In genomic region chr4:119300388-119301131, GRCh38 we compare ENCODE assay signal across 8 cellular contexts. TPM values are rescaled to one million over a fixed set of nuclear protein-coding genes. Genes with fewer than 3 reads are reported as not detected.
DNase-seq lines count a peak whose midpoint lies in the region; ATAC-seq, FAIRE-seq and TF ChIP-seq lines count a peak whose summit lies in the region.

No MANE protein-coding gene starts in this region.

- H3K4me3 ChIP-seq in MG63 (peak overlapping the region; percentile 68), pancreas (peak overlapping the region; percentile 38 to 76 (median 74)), transverse colon (peak overlapping the region; percentile 39 to 85 (median 62))

- intact Hi-C loops in pancreas (cut with DNase I) = no loop called here
- intact Hi-C loops in transverse colon (cut with DNase I; ENCODE audit: low total_unique reads) = no loop called here

- no peaks in the 10 kb centered on the region for H3K9me3 ChIP-seq in ES-I3 (ENCODE audit: control insufficient read depth, insufficient read depth, low read length)
- H3K9me3 ChIP-seq in MG63 = no peaks in the 10 kb centered on the region
- H3K9me3 ChIP-seq in pancreas = no peaks in the 10 kb centered on the region
- H3K9me3 ChIP-seq in transverse colon = no peaks in the 10 kb centered on the region

- H3K9ac ChIP-seq in ES-I3 (ENCODE audit: low read depth, low read length) = peak overlapping the region; percentile 85

- no peaks in the 10 kb centered on the region for H3K36me3 ChIP-seq in ES-I3 (ENCODE audit: insufficient read depth, low read length)
- H3K36me3 ChIP-seq in MG63 = peaks cover 24% of the 10 kb centered on the region
- no peaks in the 10 kb centered on the region for H3K36me3 ChIP-seq in pancreas
- H3K36me3 ChIP-seq in transverse colon = peaks cover 0 to 8% (median 0%) of the 10 kb centered on the region in 4 donors

- 0 to 1% methylated on average over 49 of the region's 49 CpGs for WGBS in pancreas, 2 donors
- 1% methylated on average over 49 of the region's 49 CpGs; no CpG with 5 or more reads in 1 of the 2 donors for WGBS in transverse colon (ENCODE audit: low coverage in 1 of 2), 2 donors

- peak; percentile 7 for TF ChIP-seq EP300 in transverse colon (IDR thresholded peaks at IDR 0.05; ENCODE audit: low read depth)

- H3K27me3 ChIP-seq in MG63 (no peaks in the 10 kb centered on the region), pancreas (no peaks in the 10 kb centered on the region), transverse colon (no peaks in the 10 kb centered on the region)

- peak; percentile 96 to 99 (median 98) for ATAC-seq in pancreas

- FAIRE-seq in H54 (lab: Jason Lieb, UNC) = no peak
- FAIRE-seq in pancreas (lab: Jason Lieb, UNC) = peak; percentile 9

- TF ChIP-seq POLR2A in H54 (IDR thresholded peaks at IDR 0.05; ENCODE audit: low read depth, low read length) (peak; percentile 63), transverse colon (IDR thresholded peaks at IDR 0.05) (peak; percentile 91)

- TF ChIP-seq CTCF in pancreas (IDR thresholded peaks at IDR 0.05) = no peak
- TF ChIP-seq CTCF in transverse colon (IDR thresholded peaks at IDR 0.05) = peak in 2 of 5 experiments; percentile 9 to 40

- H3K4me1 ChIP-seq in ES-I3 (ENCODE audit: insufficient read depth, low read length) (no peaks in the 10 kb centered on the region), pancreas (peaks cover 0 to 14% (median 12%) of the 10 kb centered on the region in 3 donors), transverse colon (peaks cover 6 to 30% (median 27%) of the 10 kb centered on the region in 4 donors)

- DNase-seq in H54 (ENCODE audit: insufficient read length, low spot score) (peak; percentile 60), MG63 (peak; percentile 91), germinal center (ENCODE audit: low spot score) (peak; percentile 91), pancreas (peak; percentile 95 to 98 (median 96)), transverse colon (peak; percentile 97), Kasumi-1 (lab: John Stamatoyannopoulos, UW) (no peak)
- DNase-seq in activated T-helper 9 cell treated with anti-CD3 and anti-CD28 coated beads, Interleukin-2, amount 50 U/mL, for 16 hours (ENCODE audit: low read depth) = peak; percentile 87

- peak overlapping the region; percentile 81 to 97 (median 90) for H3K27ac ChIP-seq in pancreas
- peak overlapping the region; percentile 94 to 97 (median 94) for H3K27ac ChIP-seq in transverse colon

- in situ Hi-C loops in transverse colon (cut with MboI; ENCODE audit: low pct_ligation_motif_present in 1 of 4, low pct_unique_long_range_greater_than_20kb in 1 of 4, low sequenced_read_pairs in 3 of 4) = loop anchor here in 2 of 4 donors (10.0 to 25.0 kb wide), 3 partner anchors 187 to 337 kb away; partner anchors contain the start of gene PDE5A (in 1 of the 2)

RNA-seq across cellular contexts. Expression of gene FABP2, which starts 21.4 kb away (rescaled TPM):
- not detected in 2 replicates for total RNA-seq in MG63 (2014; rRNA removed; shearing (Covaris generic); ENCODE audit: low replicate concordance)
- total RNA-seq in pancreas (not detected), transverse colon (10 to 100 TPM in 3 of 4 donors, 1 to 10 TPM in 1; 3.4 to 55.4 (median 17.1) TPM)
- under 1 TPM in 1 of 2 donors, not detected in 1; 0.05 TPM for polyA plus RNA-seq in pancreas

Comparison
In these comparisons a context has a peak if more than half of its experiments do, and no peak if none do; other contexts are left out.
1. DNase-seq: peak in H54 (single experiment), MG63 (single experiment), activated T-helper 9 cell treated with anti-CD3 and anti-CD28 coated beads, Interleukin-2, amount 50 U/mL, for 16 hours (single experiment), germinal center (single experiment), pancreas (6 of 6) and transverse colon (single experiment); none in Kasumi-1 (0 of 2).
2. Peak in every context shown above with its lines, with median percentiles within 50 percentile points of each other: H3K4me3 ChIP-seq.